Comparison of ENCODE assay signal across 8 cellular contexts in the genomic region with DNA sequence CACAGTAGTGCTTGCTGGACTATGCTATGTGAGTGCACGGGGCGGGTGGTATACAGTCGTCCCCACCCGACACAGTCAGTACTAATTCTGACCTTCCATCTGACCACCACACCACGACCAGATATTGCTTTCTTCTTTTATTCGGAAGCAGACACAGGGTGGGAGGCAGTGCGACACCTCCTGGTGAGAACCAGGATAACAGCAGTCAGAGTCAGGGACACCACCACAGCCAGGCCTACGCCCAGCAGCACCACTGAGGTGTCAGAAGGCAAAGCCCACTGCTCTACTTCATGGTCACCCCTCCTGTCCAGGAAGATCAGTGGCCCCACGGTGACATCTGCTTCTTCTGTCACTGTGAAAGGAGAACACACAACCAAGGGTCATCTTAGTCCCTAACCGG. TPM values are rescaled to one million over a fixed set of nuclear protein-coding genes. Genes with fewer than 3 reads are reported as not detected.
DNase-seq lines count a peak whose midpoint lies in the region; ATAC-seq, FAIRE-seq and TF ChIP-seq lines count a peak whose summit lies in the region.
"Not testable (repeated sequence)": the region's sequence is repeated elsewhere in the genome, so short reads cannot be mapped to it uniquely, and the experiment has no call there.

No MANE protein-coding gene starts in this region.

- H3K4me3 ChIP-seq in mucosa of descending colon, upper lobe of right lung: not testable (repeated sequence)

- H3K4me3 Mint-ChIP-seq in activated CD8-positive, alpha-beta memory T cell treated with anti-CD3 and anti-CD28 coated beads, Interleukin-2, amount 10 ng/mL, durations not matched to agents 7 days and 5 days = not testable (repeated sequence)

- intact Hi-C loops in Right ventricle myocardium inferior (cut with DNase I); mucosa of descending colon (cut with DNase I, micrococcal nuclease); upper lobe of right lung (cut with DNase I): not testable (repeated sequence)

- H3K4me1 ChIP-seq in mucosa of descending colon (ENCODE audit: low read depth); upper lobe of right lung: not testable (repeated sequence)

- TF ChIP-seq CTCF in mucosa of descending colon (IDR thresholded peaks at IDR 0.05); upper lobe of right lung (IDR thresholded peaks at IDR 0.05): not testable (repeated sequence)

- not testable (repeated sequence) for H3K36me3 ChIP-seq in mucosa of descending colon (ENCODE audit: low read depth); upper lobe of right lung

- H3K27ac Mint-ChIP-seq in activated CD8-positive, alpha-beta memory T cell treated with anti-CD3 and anti-CD28 coated beads, Interleukin-2, amount 10 ng/mL, durations not matched to agents 7 days and 5 days = not testable (repeated sequence)

- not testable (repeated sequence) for H3K27me3 ChIP-seq in upper lobe of right lung

- not testable (repeated sequence) for H3K27me3 Mint-ChIP-seq in activated CD8-positive, alpha-beta memory T cell treated with anti-CD3 and anti-CD28 coated beads, Interleukin-2, amount 10 ng/mL, durations not matched to agents 7 days and 5 days

- not testable (repeated sequence) for H3K36me3 Mint-ChIP-seq in activated CD8-positive, alpha-beta memory T cell treated with anti-CD3 and anti-CD28 coated beads, Interleukin-2, amount 10 ng/mL, durations not matched to agents 7 days and 5 days

- CTCF ChIA-PET in activated CD8-positive, alpha-beta memory T cell treated with anti-CD3 and anti-CD28 coated beads, Interleukin-2, amount 10 ng/mL, durations not matched to agents 7 days and 5 days (lab: Charles Lee) = not testable (repeated sequence)

- not testable (repeated sequence) for TF ChIP-seq POLR2A in GM12892 (IDR thresholded peaks at IDR 0.05; ENCODE audit: low read depth, low read length)

- not testable (repeated sequence) for H3K9me3 ChIP-seq in mucosa of descending colon, upper lobe of right lung

- H3K4me1 Mint-ChIP-seq in activated CD8-positive, alpha-beta memory T cell treated with anti-CD3 and anti-CD28 coated beads, Interleukin-2, amount 10 ng/mL, durations not matched to agents 7 days and 5 days = peaks cover 24% of the 10 kb centered on the region

- not testable (repeated sequence) for H3K9me3 Mint-ChIP-seq in activated CD8-positive, alpha-beta memory T cell treated with anti-CD3 and anti-CD28 coated beads, Interleukin-2, amount 10 ng/mL, durations not matched to agents 7 days and 5 days (ENCODE audit: low read depth)

- not testable (repeated sequence) for DNase-seq in GM12892 (ENCODE audit: insufficient read length); activated CD8-positive, alpha-beta memory T cell treated with anti-CD3 and anti-CD28 coated beads, Interleukin-2, amount 10 ng/mL, durations not matched to agents 7 days and 5 days; Right ventricle myocardium inferior (ENCODE audit: missing footprints); mucosa of descending colon; upper lobe of right lung

- H3K27ac ChIP-seq in upper lobe of right lung = not testable (repeated sequence)

- ATAC-seq in GM19351 (IDR thresholded peaks at IDR 0.05; ENCODE audit: unreplicated experiment) = peak; percentile 38
- peak; percentile 43 for ATAC-seq in HG02759 (IDR thresholded peaks at IDR 0.05; ENCODE audit: unreplicated experiment)
- ATAC-seq in HG03520 (IDR thresholded peaks at IDR 0.05; ENCODE audit: unreplicated experiment) = peak; percentile 55
- peak; percentile 44 for ATAC-seq in activated CD8-positive, alpha-beta memory T cell treated with anti-CD3 and anti-CD28 coated beads, Interleukin-2, amount 10 ng/mL, durations not matched to agents 7 days and 5 days
- peak; percentile 30 for ATAC-seq in Right ventricle myocardium inferior
- ATAC-seq in mucosa of descending colon = peak; percentile 69
- ATAC-seq in upper lobe of right lung = peak; percentile 69

- FAIRE-seq in GM12892 (lab: Jason Lieb, UNC) = peak; percentile 96

RNA-seq across cellular contexts. Expression of a gene that starts 17.2 kb away (rescaled TPM):
- 9.5 TPM for polyA plus RNA-seq in GM12892 (2012; ENCODE audit: missing spikeins)
- 10 to 100 TPM; 11.6 to 13.5 TPM for total RNA-seq in activated CD8-positive, alpha-beta memory T cell treated with anti-CD3 and anti-CD28 coated beads, Interleukin-2, amount 10 ng/mL, durations not matched to agents 7 days and 5 days
- total RNA-seq in Right ventricle myocardium inferior = 7.5 TPM
- 10 to 100 TPM; 10.9 to 17.4 (median 17.3) TPM for total RNA-seq in mucosa of descending colon
- total RNA-seq in upper lobe of right lung = 12.0 TPM
